13 cellular contexts compared by ENCODE assay signal in genomic region chr20:48684501-48685041, GRCh38.
A peak's percentile ranks its signal among the peaks of the same experiment; 100 is the strongest.
DNase-seq lines count a peak whose midpoint lies in the region; TF ChIP-seq lines count a peak whose summit lies in the region.
"Had no signal": no experiment of that assay in that cellular context is flagged by ENCODE, and none has a peak within 500 bp of the region (broad histone marks: within the 10 kb centered on the region; RNA-seq: fewer than 3 reads in every experiment).

No MANE protein-coding gene starts in this region.

- H3K4me3 Mint-ChIP-seq in immature natural killer cell: peak overlapping the region in 4 of 5 donors; percentile 39 to 65 (median 58)
- H3K4me3 Mint-ChIP-seq: activated T-cell treated with anti-CD3 and anti-CD28 coated beads, Interleukin-2, amount 50 U/mL, for 4 hours had no signal

- H3K9me3 ChIP-seq in WERI-Rb-1 (ENCODE audit: severe bottlenecking) (no peaks in the 10 kb centered on the region), spleen (no peaks in the 10 kb centered on the region), suprapubic skin (no peaks in the 10 kb centered on the region)

- peak overlapping the region; percentile 22 to 81 (median 68) for H3K27ac Mint-ChIP-seq in immature natural killer cell

- no peak for TF ChIP-seq EP300 in suprapubic skin (IDR thresholded peaks at IDR 0.05)

- DNase-seq in NCI-H82 (lab: John Stamatoyannopoulos, UW) (peak; percentile 28), NCI-H82 treated with DMSO at 0.1 percent for 48 hours (lab: John Stamatoyannopoulos, UW; ENCODE audit: unreplicated experiment) (no peak), WERI-Rb-1 (no peak), immature natural killer cell (no peak), spleen (peak; percentile 48), suprapubic skin (ENCODE audit: low spot score in 2 of 2) (no peak), HuH-7 (ENCODE audit: low spot score) (no peak)
- no peak for DNase-seq in central memory CD4-positive, alpha-beta T cell
- DNase-seq: activated T-cell treated with anti-CD3 and anti-CD28 coated beads, Interleukin-2, amount 50 U/mL, for 4 hours; midbrain; NCI-H1417; NK-92 treated with Interleukin-12 subunit alpha and Interleukin-12 subunit beta, amount 100 ng/mL, for 24 hours; stimulated activated CD4-positive, alpha-beta T cell treated with anti-CD3 and anti-CD28 coated beads, Interleukin-12 subunit alpha, Interleukin-12 subunit beta, amount 100 ng/mL, for 4 hours had no signal

- H3K27ac ChIP-seq in WERI-Rb-1 (peak overlapping the region; percentile 88), spleen (peak overlapping the region in 6 of 8 donors; percentile 18 to 71 (median 64)), suprapubic skin (no peak overlapping the region)

- peaks cover 7 to 46% (median 19%) of the 10 kb centered on the region in 3 donors for H3K36me3 Mint-ChIP-seq in immature natural killer cell

- no peak for TF ChIP-seq POLR2A in spleen (IDR thresholded peaks at IDR 0.05)
- no peak for TF ChIP-seq POLR2A in suprapubic skin (IDR thresholded peaks at IDR 0.05)

- 52 to 65% (median 57%) methylated on average over 10 to 14 of the region's 14 CpGs for WGBS in spleen, 5 donors
- 72% methylated on average over 14 of the region's 14 CpGs for WGBS in suprapubic skin

- H3K27me3 ChIP-seq in WERI-Rb-1 (ENCODE audit: insufficient read depth, low read depth, severe bottlenecking) (no peaks in the 10 kb centered on the region), spleen (replicated peaks in 1 of 7) (no peaks in the 10 kb centered on the region), suprapubic skin (no peaks in the 10 kb centered on the region)

- no peaks in the 10 kb centered on the region for H3K9me3 Mint-ChIP-seq in immature natural killer cell
- H3K9me3 Mint-ChIP-seq: activated T-cell treated with anti-CD3 and anti-CD28 coated beads, Interleukin-2, amount 50 U/mL, for 4 hours had no signal

- peaks cover 7 to 49% (median 23%) of the 10 kb centered on the region in 3 donors for H3K27me3 Mint-ChIP-seq in immature natural killer cell (ENCODE audit: low read depth in 3 of 3)

- peaks cover 64 to 71% of the 10 kb centered on the region in 2 donors for H3K4me1 Mint-ChIP-seq in immature natural killer cell

- TF ChIP-seq CTCF in WERI-Rb-1 (IDR thresholded peaks at IDR 0.05; ENCODE audit: low read depth, low read length): no peak
- TF ChIP-seq CTCF in spleen (IDR thresholded peaks at IDR 0.05 in 8 of 11, conservative IDR thresholded peaks at IDR 0.05 in 3 of 11): no peak
- TF ChIP-seq CTCF in suprapubic skin (IDR thresholded peaks at IDR 0.05): no peak

- H3K36me3 ChIP-seq in WERI-Rb-1 (peaks cover 22% of the 10 kb centered on the region), spleen (peaks cover 0 to 100% (median 66%) of the 10 kb centered on the region in 6 donors), suprapubic skin (peaks cover 1% of the 10 kb centered on the region)

- peaks cover 31 to 87% (median 52%) of the 10 kb centered on the region in 6 donors for H3K4me1 ChIP-seq in spleen
- H3K4me1 ChIP-seq in suprapubic skin: peaks cover 56% of the 10 kb centered on the region

- intact Hi-C loops in spleen (cut with DNase I; ENCODE audit: low total_unique reads): no loop called here

- H3K4me3 ChIP-seq in WERI-Rb-1 (ENCODE audit: low read depth, low read length) (no peak overlapping the region), spleen (no peak overlapping the region), suprapubic skin (no peak overlapping the region)

Comparison
In these comparisons a context has a peak if more than half of its experiments do, and no peak if none do; other contexts are left out.
1. DNase-seq: peak in NCI-H82 (single experiment) and spleen (single experiment); none in NCI-H82 treated with DMSO at 0.1 percent for 48 hours (single experiment), WERI-Rb-1 (single experiment), immature natural killer cell (0 of 3), central memory CD4-positive, alpha-beta T cell (single experiment), suprapubic skin (0 of 2) and HuH-7 (single experiment).